18 cellular contexts compared by ENCODE assay signal in genomic region chr11:92738281-92738680, GRCh38.
"Had no signal": no experiment of that assay in that cellular context is flagged by ENCODE, and none has a peak within 500 bp of the region (broad histone marks: within the 10 kb centered on the region; RNA-seq: fewer than 3 reads in every experiment).

No MANE protein-coding gene starts in this region.

- DNase-seq: effector CD4-positive, alpha-beta T cell; kidney; left cardiac atrium; left ventricle myocardium inferior; lower lobe of right lung; natural killer cell; psoas muscle; retina; stimulated activated naive CD4-positive, alpha-beta T cell; stomach had no signal

- H3K36me3 Mint-ChIP-seq: memory B cell, mesothelial cell of epicardium, natural killer cell had no signal

- H3K4me1 Mint-ChIP-seq: memory B cell, natural killer cell had no signal

- H3K27ac Mint-ChIP-seq: memory B cell, mesothelial cell of epicardium, natural killer cell, type B pancreatic cell had no signal

- H2AFZ ChIP-seq: hepatocyte, parathyroid adenoma had no signal

- H3K27ac ChIP-seq: coronary artery, foreskin keratinocyte, hepatocyte, left ventricle myocardium inferior, lower lobe of right lung, parathyroid adenoma, psoas muscle, skin epidermis had no signal

- H3K27me3 ChIP-seq: foreskin keratinocyte, hepatocyte, stomach had no signal

- H3K9me3 ChIP-seq: left ventricle myocardium inferior, lower lobe of right lung, psoas muscle, stomach had no signal

- H3K27me3 Mint-ChIP-seq: memory B cell, type B pancreatic cell had no signal

- H3K36me3 ChIP-seq: left ventricle myocardium inferior, lower lobe of right lung, stomach had no signal

- H3K4me1 ChIP-seq: foreskin keratinocyte, left ventricle myocardium inferior, lower lobe of right lung, parathyroid adenoma, psoas muscle, stomach had no signal

- H3K9ac ChIP-seq: parathyroid adenoma had no signal

- H3K4me3 Mint-ChIP-seq: memory B cell, mesothelial cell of epicardium, natural killer cell, type B pancreatic cell had no signal

- H3K4me2 ChIP-seq: hepatocyte had no signal

- H3K4me3 ChIP-seq: coronary artery, hepatocyte, left ventricle myocardium inferior, lower lobe of right lung, psoas muscle, skin epidermis, stomach had no signal

- H3K79me2 ChIP-seq: hepatocyte, parathyroid adenoma had no signal
